1 cellular context compared by ENCODE assay signal in the genomic region with DNA sequence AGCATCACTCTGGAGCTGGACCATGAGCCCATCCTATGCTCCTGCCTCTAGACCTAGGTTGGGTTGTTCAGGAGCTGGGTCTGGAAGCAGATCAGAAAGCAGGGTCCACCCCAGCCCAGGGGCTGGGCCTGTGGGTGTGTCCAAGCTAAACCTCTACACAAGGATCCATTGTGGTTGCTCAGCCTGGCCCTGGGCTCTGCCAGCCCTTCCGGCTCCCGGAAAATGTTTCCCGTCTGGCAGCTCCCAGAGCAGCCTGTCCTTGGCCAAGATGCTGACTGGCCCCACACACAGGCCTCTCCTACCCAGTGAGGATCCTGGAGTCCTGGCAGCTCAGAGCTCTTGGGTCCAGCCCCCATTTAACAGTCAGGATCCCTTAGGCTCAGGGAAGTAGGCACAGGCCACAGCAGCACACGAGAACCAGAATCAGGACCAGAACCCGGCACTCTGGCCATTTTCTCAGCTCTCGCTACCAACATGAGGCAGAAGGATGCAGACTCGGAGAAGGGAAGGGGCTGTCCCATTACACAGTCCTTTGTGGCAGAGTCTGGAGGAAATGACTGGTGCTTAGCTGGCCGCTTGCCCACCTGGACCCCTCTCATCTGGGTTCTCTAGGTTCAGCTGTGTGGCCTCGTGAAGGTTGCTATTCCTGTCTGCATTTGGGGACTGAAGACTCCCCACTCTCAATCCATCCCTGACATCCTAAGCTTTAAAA.
TF ChIP-seq lines count a peak whose summit lies in the region.

No MANE protein-coding gene starts in this region.

TF ChIP-seq in HepG2, 621 proteins besides CTCF, POLR2A, EP300 and RAD21 (continued from another document and continues in another):
- TF ChIP-seq, protein P1, sequence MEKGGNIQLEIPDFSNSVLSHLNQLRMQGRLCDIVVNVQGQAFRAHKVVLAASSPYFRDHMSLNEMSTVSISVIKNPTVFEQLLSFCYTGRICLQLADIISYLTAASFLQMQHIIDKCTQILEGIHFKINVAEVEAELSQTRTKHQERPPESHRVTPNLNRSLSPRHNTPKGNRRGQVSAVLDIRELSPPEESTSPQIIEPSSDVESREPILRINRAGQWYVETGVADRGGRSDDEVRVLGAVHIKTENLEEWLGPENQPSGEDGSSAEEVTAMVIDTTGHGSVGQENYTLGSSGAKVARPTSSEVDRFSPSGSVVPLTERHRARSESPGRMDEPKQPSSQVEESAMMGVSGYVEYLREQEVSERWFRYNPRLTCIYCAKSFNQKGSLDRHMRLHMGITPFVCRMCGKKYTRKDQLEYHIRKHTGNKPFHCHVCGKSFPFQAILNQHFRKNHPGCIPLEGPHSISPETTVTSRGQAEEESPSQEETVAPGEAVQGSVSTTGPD (CRISPR knock-in tag; IDR thresholded peaks at IDR 0.05), result no peak
- TF ChIP-seq RBM39 (IDR thresholded peaks at IDR 0.05; ENCODE audit: low read depth, low read length, poor library complexity, severe bottlenecking) (no peak), ZSCAN12 (CRISPR knock-in tag; IDR thresholded peaks at IDR 0.05) (no peak), BORCS8-MEF2B (CRISPR knock-in tag; IDR thresholded peaks at IDR 0.05) (no peak), ZNF788 (CRISPR knock-in tag; IDR thresholded peaks at IDR 0.05; ENCODE audit: borderline replicate concordance) (0 out of 2 replicates have a peak, but pooled peaks have one; percentile 57), ELF3 (CRISPR knock-in tag; IDR thresholded peaks at IDR 0.05) (peak; percentile 67; the same call in 1 of the 2 replicates), STAT5B (CRISPR knock-in tag; IDR thresholded peaks at IDR 0.05) (no peak), ZNF749 (CRISPR knock-in tag; IDR thresholded peaks at IDR 0.05; ENCODE audit: borderline replicate concordance) (no peak), ZNF768 (CRISPR knock-in tag; IDR thresholded peaks at IDR 0.05) (no peak), ZNF160 (CRISPR knock-in tag; IDR thresholded peaks at IDR 0.05) (no peak), ZBTB10 (CRISPR knock-in tag; IDR thresholded peaks at IDR 0.05; ENCODE audit: borderline replicate concordance) (no peak), ZNF720 (CRISPR knock-in tag; IDR thresholded peaks at IDR 0.05) (no peak), SALL2 (CRISPR knock-in tag; IDR thresholded peaks at IDR 0.05) (no peak), ZNF879 (CRISPR knock-in tag; IDR thresholded peaks at IDR 0.05) (no peak), ZFP62 (CRISPR knock-in tag; IDR thresholded peaks at IDR 0.05) (no peak), TCF12 (IDR thresholded peaks at IDR 0.05) (no peak), TCF12 (CRISPR knock-in tag; IDR thresholded peaks at IDR 0.05) (no peak), ZFP41 (CRISPR knock-in tag; IDR thresholded peaks at IDR 0.05; ENCODE audit: borderline replicate concordance) (no peak), HDAC2 (CRISPR knock-in tag; IDR thresholded peaks at IDR 0.05) (peak; percentile 57), SNRNP70 (IDR thresholded peaks at IDR 0.05; ENCODE audit: low read depth, low read length) (no peak), STAT6 (CRISPR knock-in tag; IDR thresholded peaks at IDR 0.05; ENCODE audit: borderline replicate concordance) (no peak), ZNF543 (CRISPR knock-in tag; IDR thresholded peaks at IDR 0.05) (0 out of 2 replicates have a peak, but pooled peaks have one; percentile 53), ZNF569 (CRISPR knock-in tag; IDR thresholded peaks at IDR 0.05; ENCODE audit: borderline replicate concordance) (no peak), ZBTB43 (CRISPR knock-in tag; conservative IDR thresholded peaks at IDR 0.05) (peak; percentile 61), ETV5 (CRISPR knock-in tag; IDR thresholded peaks at IDR 0.05; ENCODE audit: borderline replicate concordance) (peak; percentile 93), ZFP36 (IDR thresholded peaks at IDR 0.05; ENCODE audit: borderline replicate concordance, low read depth, low read length, partially characterized antibody) (no peak), ZNF121 (CRISPR knock-in tag; IDR thresholded peaks at IDR 0.05) (no peak), KLF9 (CRISPR knock-in tag; IDR thresholded peaks at IDR 0.05; ENCODE audit: low read depth) (no peak), ATF5 (CRISPR knock-in tag; IDR thresholded peaks at IDR 0.05; ENCODE audit: low read depth) (no peak), ZNF572 (CRISPR knock-in tag; IDR thresholded peaks at IDR 0.05) (0 out of 2 replicates have a peak, but pooled peaks have one; percentile 73), ZSCAN29 (CRISPR knock-in tag; conservative IDR thresholded peaks at IDR 0.05) (no peak; the same call in 1 of the 2 replicates), CEBPG (CRISPR knock-in tag; IDR thresholded peaks at IDR 0.05) (no peak), ZNF230 (CRISPR knock-in tag; IDR thresholded peaks at IDR 0.05) (no peak), EZH2 (conservative IDR thresholded peaks at IDR 0.05; ENCODE audit: low read depth, low read length) (no peak), ZBTB44 (CRISPR knock-in tag; IDR thresholded peaks at IDR 0.05) (no peak), ZBTB1 (CRISPR knock-in tag; IDR thresholded peaks at IDR 0.05; ENCODE audit: borderline replicate concordance) (no peak), PLRG1 (conservative IDR thresholded peaks at IDR 0.05) (no peak), KMT2A (CRISPR knock-in tag; IDR thresholded peaks at IDR 0.05) (no peak), RXRA (CRISPR knock-in tag; IDR thresholded peaks at IDR 0.05) (no peak; the same call in 1 of the 2 replicates), TFDP2 (CRISPR knock-in tag; IDR thresholded peaks at IDR 0.05) (no peak), EEA1 (CRISPR knock-in tag; IDR thresholded peaks at IDR 0.05; ENCODE audit: borderline replicate concordance) (no peak), ZNF780A (CRISPR knock-in tag; IDR thresholded peaks at IDR 0.05) (no peak), ZNF775 (CRISPR knock-in tag; IDR thresholded peaks at IDR 0.05; ENCODE audit: borderline replicate concordance) (no peak), ZFP82 (CRISPR knock-in tag; IDR thresholded peaks at IDR 0.05; ENCODE audit: borderline replicate concordance) (no peak), NONO (IDR thresholded peaks at IDR 0.05) (no peak), NONO (CRISPR knock-in tag; conservative IDR thresholded peaks at IDR 0.05) (no peak), MED8 (CRISPR knock-in tag; IDR thresholded peaks at IDR 0.05; ENCODE audit: insufficient replicate concordance) (no peak), CEBPB (IDR thresholded peaks at IDR 0.05; ENCODE audit: borderline replicate concordance, low read depth, low read length) (no peak), ADNP (CRISPR knock-in tag; IDR thresholded peaks at IDR 0.05) (no peak)
- TF ChIP-seq, protein P2, sequence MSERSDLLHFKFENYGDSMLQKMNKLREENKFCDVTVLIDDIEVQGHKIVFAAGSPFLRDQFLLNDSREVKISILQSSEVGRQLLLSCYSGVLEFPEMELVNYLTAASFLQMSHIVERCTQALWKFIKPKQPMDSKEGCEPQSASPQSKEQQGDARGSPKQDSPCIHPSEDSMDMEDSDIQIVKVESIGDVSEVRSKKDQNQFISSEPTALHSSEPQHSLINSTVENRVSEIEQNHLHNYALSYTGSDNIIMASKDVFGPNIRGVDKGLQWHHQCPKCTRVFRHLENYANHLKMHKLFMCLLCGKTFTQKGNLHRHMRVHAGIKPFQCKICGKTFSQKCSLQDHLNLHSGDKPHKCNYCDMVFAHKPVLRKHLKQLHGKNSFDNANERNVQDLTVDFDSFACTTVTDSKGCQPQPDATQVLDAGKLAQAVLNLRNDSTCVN (CRISPR knock-in tag; IDR thresholded peaks at IDR 0.05; ENCODE audit: borderline replicate concordance), result peak; percentile 99
- TF ChIP-seq, protein P3, sequence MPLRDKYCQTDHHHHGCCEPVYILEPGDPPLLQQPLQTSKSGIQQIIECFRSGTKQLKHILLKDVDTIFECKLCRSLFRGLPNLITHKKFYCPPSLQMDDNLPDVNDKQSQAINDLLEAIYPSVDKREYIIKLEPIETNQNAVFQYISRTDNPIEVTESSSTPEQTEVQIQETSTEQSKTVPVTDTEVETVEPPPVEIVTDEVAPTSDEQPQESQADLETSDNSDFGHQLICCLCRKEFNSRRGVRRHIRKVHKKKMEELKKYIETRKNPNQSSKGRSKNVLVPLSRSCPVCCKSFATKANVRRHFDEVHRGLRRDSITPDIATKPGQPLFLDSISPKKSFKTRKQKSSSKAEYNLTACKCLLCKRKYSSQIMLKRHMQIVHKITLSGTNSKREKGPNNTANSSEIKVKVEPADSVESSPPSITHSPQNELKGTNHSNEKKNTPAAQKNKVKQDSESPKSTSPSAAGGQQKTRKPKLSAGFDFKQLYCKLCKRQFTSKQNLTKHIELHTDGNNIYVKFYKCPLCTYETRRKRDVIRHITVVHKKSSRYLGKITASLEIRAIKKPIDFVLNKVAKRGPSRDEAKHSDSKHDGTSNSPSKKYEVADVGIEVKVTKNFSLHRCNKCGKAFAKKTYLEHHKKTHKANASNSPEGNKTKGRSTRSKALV (CRISPR knock-in tag; IDR thresholded peaks at IDR 0.05), result no peak
- TF ChIP-seq, protein P4, sequence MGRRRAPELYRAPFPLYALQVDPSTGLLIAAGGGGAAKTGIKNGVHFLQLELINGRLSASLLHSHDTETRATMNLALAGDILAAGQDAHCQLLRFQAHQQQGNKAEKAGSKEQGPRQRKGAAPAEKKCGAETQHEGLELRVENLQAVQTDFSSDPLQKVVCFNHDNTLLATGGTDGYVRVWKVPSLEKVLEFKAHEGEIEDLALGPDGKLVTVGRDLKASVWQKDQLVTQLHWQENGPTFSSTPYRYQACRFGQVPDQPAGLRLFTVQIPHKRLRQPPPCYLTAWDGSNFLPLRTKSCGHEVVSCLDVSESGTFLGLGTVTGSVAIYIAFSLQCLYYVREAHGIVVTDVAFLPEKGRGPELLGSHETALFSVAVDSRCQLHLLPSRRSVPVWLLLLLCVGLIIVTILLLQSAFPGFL (CRISPR knock-in tag; IDR thresholded peaks at IDR 0.05), result no peak
